In genomic region chr11:135036488-135037297, GRCh38 we compare ENCODE assay signal across 20 cellular contexts.
"Had no signal": no experiment of that assay in that cellular context is flagged by ENCODE, and none has a peak within 500 bp of the region (broad histone marks: within the 10 kb centered on the region; RNA-seq: fewer than 3 reads in every experiment).

No MANE protein-coding gene starts in this region.

- ATAC-seq: activated T-helper 17 cell treated with anti-CD3 and anti-CD28 coated beads, Interleukin-2, amount 50 U/mL, for 72 hours; PC-3; T-helper 17 cell had no signal

- DNase-seq: activated CD4-positive, alpha-beta memory T cell treated with anti-CD3 and anti-CD28 coated beads, Interleukin-2, amount 10 ng/mL, durations not matched to agents 7 days and 5 days; activated CD4-positive, alpha-beta T cell treated with anti-CD3 and anti-CD28 coated beads, Interleukin-2, amount 10 ng/mL, durations not matched to agents 7 days and 5 days; activated CD4-positive, CD25-positive, alpha-beta regulatory T cell; activated gamma-delta T cell; activated naive CD4-positive, alpha-beta T cell treated with anti-CD3 and anti-CD28 coated beads, Interleukin-2, amount 10 ng/mL, durations not matched to agents 7 days and 5 days; activated naive CD8-positive, alpha-beta T cell treated with anti-CD3 and anti-CD28 coated beads for 36 hours; activated T-cell treated with anti-CD3 and anti-CD28 coated beads for 4 hours; activated T-cell treated with anti-CD3 and anti-CD28 coated beads, Interleukin-2, amount 50 U/mL, for 48 hours; colonic mucosa; MG63; MV-4-11; NCI-H1930; NCI-H2107; NCI-H510A treated with DMSO at 0.1 percent for 48 hours; NCI-H69; PC-3; SHP77; T-helper 17 cell; T-helper 9 cell had no signal
